In genomic region chr3:183253961-183254815, GRCh38 we compare ENCODE assay signal across 8 cellular contexts. TPM values are rescaled to one million over a fixed set of nuclear protein-coding genes. Genes with fewer than 3 reads are reported as not detected.
DNase-seq lines count a peak whose midpoint lies in the region; ATAC-seq, FAIRE-seq and TF ChIP-seq lines count a peak whose summit lies in the region.

No MANE protein-coding gene starts in this region.

- H4K91ac ChIP-seq in H1 (replicated peaks; ENCODE audit: insufficient read length, low read length) = no peak overlapping the region

- no peak overlapping the region for H2AFZ ChIP-seq in HCT116 (ENCODE audit: low read depth, low read length, poor library complexity, severe bottlenecking)
- no peak overlapping the region; the same call in 1 of the 2 replicates for H2AFZ ChIP-seq in H1 (ENCODE audit: low read length)

- H3K27me3 ChIP-seq in BLaER1 (peaks cover 72% of the 10 kb centered on the region), HCT116 (ENCODE audit: insufficient read depth, low read length) (no peaks in the 10 kb centered on the region), H1 (replicated peaks in 1 of 4; ENCODE audit: control insufficient read depth in 3 of 4, extremely low read depth in 1 of 4, insufficient read depth in 3 of 4, low read length in 3 of 4) (peaks cover 3 to 25% (median 17%) of the 10 kb centered on the region in 4 experiments), thyroid gland (no peaks in the 10 kb centered on the region)

- peak overlapping the region; percentile 38; the same call in 1 of the 2 replicates for H3K18ac ChIP-seq in H1 (ENCODE audit: extremely low read depth, low read length)

- no peak overlapping the region for H2BK5ac ChIP-seq in H1 (ENCODE audit: low read depth, low read length)

- peak overlapping the region; percentile 22 for H2BK12ac ChIP-seq in H1 (ENCODE audit: low read depth, low read length)

- WGBS in H1 (ENCODE audit: extremely low coverage in 1 of 2, insufficient coverage in 1 of 2, insufficient read length in 1 of 2, insufficient replicate concordance in 2 of 2, low coverage in 1 of 2, low lambda C conversion rate in 2 of 2, missing lambda C conversion rate in 1 of 2), 2 experiments = 1% methylated on average over 33 of the region's 109 CpGs; no CpG with 5 or more reads in 1 of the 2 experiments
- WGBS in mesodermal cell (ENCODE audit: insufficient coverage in 2 of 2), 2 experiments = 0 to 1% methylated on average over 66 to 92 of the region's 109 CpGs
- 7 to 9% methylated on average over 5 to 12 of the region's 109 CpGs for WGBS in thyroid gland, 2 donors

- TF ChIP-seq RAD21 in HCT116 (IDR thresholded peaks at IDR 0.05; ENCODE audit: low read depth) (peak; percentile 43), H1 (IDR thresholded peaks at IDR 0.05 in 1 of 2, conservative IDR thresholded peaks at IDR 0.05 in 1 of 2; ENCODE audit: low read depth in 2 of 2, low read length in 2 of 2) (0 out of 4 replicates have a peak, but pooled peaks of 1 of the 2 experiments have one; percentile 3)

- H3K4me3 ChIP-seq in BLaER1 (peak overlapping the region; percentile 71), HCT116 (replicated peaks in 1 of 2; ENCODE audit: low read depth in 1 of 2, low read length in 2 of 2) (peak overlapping the region; percentile 86 to 92), H1 (ENCODE audit: extremely low read depth in 1 of 4, insufficient read depth in 2 of 4, low read depth in 3 of 4, low read length in 4 of 4) (peak overlapping the region; percentile 75 to 84 (median 80)), mesodermal cell (ENCODE audit: extremely low read depth, insufficient read depth, low read length, poor library complexity, severe bottlenecking) (peak overlapping the region; percentile 58), thyroid gland (replicated peaks in 1 of 3) (peak overlapping the region; percentile 72 to 92 (median 86))

- H3K9me2 ChIP-seq in HCT116 (ENCODE audit: insufficient read depth) = no peaks in the 10 kb centered on the region

- no peak overlapping the region for H2AK5ac ChIP-seq in H1 (ENCODE audit: low read depth, low read length)

- no peaks in the 10 kb centered on the region for H3K36me3 ChIP-seq in BLaER1
- no peaks in the 10 kb centered on the region for H3K36me3 ChIP-seq in HCT116 (ENCODE audit: control insufficient read depth in 1 of 2, insufficient read depth in 2 of 2, low read length in 2 of 2)
- 0 out of 8 replicates have a peak, but pooled peaks cover 0 to 5% (median 0%) of the 10 kb centered on the region in 4 experiments for H3K36me3 ChIP-seq in H1 (ENCODE audit: control insufficient read depth in 2 of 4, insufficient read depth in 4 of 4, low read length in 3 of 4)
- H3K36me3 ChIP-seq in mesodermal cell (ENCODE audit: control insufficient read depth, insufficient read depth, low read length) = no peaks in the 10 kb centered on the region
- no peaks in the 10 kb centered on the region for H3K36me3 ChIP-seq in thyroid gland

- H3K9me3 ChIP-seq in BLaER1 (peaks cover 14% of the 10 kb centered on the region), HCT116 (ENCODE audit: control insufficient read depth in 1 of 2, insufficient read depth in 1 of 2, low read depth in 1 of 2, low read length in 2 of 2) (no peaks in the 10 kb centered on the region), H1 (ENCODE audit: insufficient read depth in 2 of 2, low read depth in 1 of 2, low read length in 1 of 2) (no peaks in the 10 kb centered on the region), mesodermal cell (ENCODE audit: control insufficient read depth, low read length) (no peaks in the 10 kb centered on the region), thyroid gland (no peaks in the 10 kb centered on the region)

- H3K9ac ChIP-seq in BLaER1 = peak overlapping the region; percentile 69
- H3K9ac ChIP-seq in HCT116 (ENCODE audit: low read length) = peak overlapping the region; percentile 85
- peak overlapping the region; percentile 65 to 87 (median 75); a peak in 6 of 7 replicates for H3K9ac ChIP-seq in H1 (replicated peaks in 1 of 4; ENCODE audit: extremely low read depth in 1 of 4, low read depth in 3 of 4, low read length in 3 of 4)

- H3K79me1 ChIP-seq in H1 (ENCODE audit: low read depth, low read length) = no peaks in the 10 kb centered on the region

- H3K4me1 ChIP-seq in BLaER1 (peaks cover 23% of the 10 kb centered on the region), HCT116 (ENCODE audit: control insufficient read depth in 1 of 2, insufficient read depth in 2 of 2, low read length in 2 of 2) (peaks cover 9 to 24% of the 10 kb centered on the region in 2 experiments; a peak in 3 of 4 replicates), H1 (replicated peaks in 1 of 4; ENCODE audit: control insufficient read depth in 3 of 4, insufficient read depth in 4 of 4, low read length in 3 of 4) (peaks cover 0 to 15% (median 8%) of the 10 kb centered on the region in 4 experiments; a peak in 6 of 7 replicates), mesodermal cell (ENCODE audit: control insufficient read depth, insufficient read depth, low read length, poor library complexity, severe bottlenecking) (peaks cover 9% of the 10 kb centered on the region), thyroid gland (peaks cover 6 to 13% of the 10 kb centered on the region in 2 donors)

- no peak overlapping the region for H2BK120ac ChIP-seq in H1 (replicated peaks; ENCODE audit: low read depth, low read length)

- no peak for FAIRE-seq in H1 (lab: Jason Lieb, UNC)

- H3K4ac ChIP-seq in H1 (replicated peaks; ENCODE audit: insufficient read length, low read depth, low read length) = no peak overlapping the region

- H2BK20ac ChIP-seq in H1 (ENCODE audit: low read length) = no peak overlapping the region

- H3K14ac ChIP-seq in H1 (ENCODE audit: insufficient read length) = no peak overlapping the region

- no peak overlapping the region for H2BK15ac ChIP-seq in H1 (ENCODE audit: low read length)

- H3K27ac ChIP-seq in BLaER1 (peak overlapping the region; percentile 66), HCT116 (ENCODE audit: low read depth, low read length) (peak overlapping the region; percentile 73), H1 (ENCODE audit: low read depth, low read length) (peak overlapping the region; percentile 39), mesodermal cell (ENCODE audit: low read depth, low read length, severe bottlenecking) (peak overlapping the region; percentile 36), thyroid gland (peak overlapping the region; percentile 83 to 92 (median 90))

- POLR2A ChIA-PET in HCT116 (lab: Charles Lee) (no interaction called here), H1 (lab: Charles Lee; ENCODE audit: partially characterized antibody) (interaction anchor here (0.7 to 5.4 kb wide), 5 partner anchors 11 to 169 kb away, joined by 3 to 25 read pairs (median 3); no protein-coding TSS in a partner anchor)

- H4K5ac ChIP-seq in H1 (ENCODE audit: insufficient read length, low read depth, low read length) = no peak overlapping the region

- no TSS peak for BruUV-seq in HCT116 (replicated peaks; lab: Mats Ljungman, UMichigan)

- peaks cover 13% of the 10 kb centered on the region for H3K23me2 ChIP-seq in H1 (ENCODE audit: low read depth, low read length)

- intact Hi-C loops in HCT116 (cut with micrococcal nuclease) (loop anchor here (2.0 kb wide), 1 partner anchor 129 kb away; no protein-coding TSS in a partner anchor), thyroid gland (cut with DNase I) (no loop called here)

- H3K4me2 ChIP-seq in BLaER1 (peak overlapping the region; percentile 91), HCT116 (ENCODE audit: low read length) (peak overlapping the region; percentile 87), H1 (ENCODE audit: insufficient read depth in 1 of 2, low read depth in 2 of 2, low read length in 2 of 2) (peak overlapping the region; percentile 88 to 93)

- H3K56ac ChIP-seq in H1 (replicated peaks; ENCODE audit: insufficient read length, low read depth, low read length) = no peak overlapping the region

- H3K79me2 ChIP-seq in HCT116 (ENCODE audit: insufficient read depth, low read length) (peaks cover 53% of the 10 kb centered on the region), H1 (ENCODE audit: control insufficient read depth in 1 of 2, insufficient read depth in 2 of 2, low read length in 2 of 2) (peaks cover 0 to 7% of the 10 kb centered on the region in 2 experiments; a peak in 1 of 4 replicates)

- H4K20me1 ChIP-seq in BLaER1 (peaks cover 28% of the 10 kb centered on the region), HCT116 (ENCODE audit: insufficient read depth) (peaks cover 5% of the 10 kb centered on the region; the same call in 1 of the 2 replicates), H1 (replicated peaks in 1 of 2; ENCODE audit: control insufficient read depth in 1 of 2, insufficient read depth in 2 of 2, low read length in 2 of 2) (no peaks in the 10 kb centered on the region)

- ATAC-seq in HCT116 (peak; percentile 53), HG02678 (IDR thresholded peaks at IDR 0.05; ENCODE audit: unreplicated experiment) (no peak), HG02885 (IDR thresholded peaks at IDR 0.05; ENCODE audit: poor library complexity, unreplicated experiment) (no peak)

- CTCF ChIA-PET in HCT116 (lab: Charles Lee) (interaction anchor here (1.7 kb wide), 1 partner anchor 128 kb away, joined by 6 read pairs; no protein-coding TSS in a partner anchor), H1 (lab: Charles Lee; ENCODE audit: partially characterized antibody) (interaction anchor here (1.3 kb wide), 1 partner anchor 16 kb away, joined by 3 read pairs; no protein-coding TSS in a partner anchor)

- no peak for TF ChIP-seq POLR2A in HCT116 (IDR thresholded peaks at IDR 0.05; ENCODE audit: borderline replicate concordance, extremely low read depth, insufficient read depth, insufficient read length)
- peak in 1 of 2 experiments; percentile 56; a peak in 1 of 3 replicates for TF ChIP-seq POLR2A in H1 (IDR thresholded peaks at IDR 0.05; ENCODE audit: control extremely low read depth in 1 of 2, low read depth in 2 of 2, low read length in 2 of 2)
- peak in 1 of 2 donors; percentile 11 for TF ChIP-seq POLR2A in thyroid gland (IDR thresholded peaks at IDR 0.05)

- TF ChIP-seq EP300 in H1 (IDR thresholded peaks at IDR 0.05; ENCODE audit: borderline replicate concordance in 1 of 2, low read depth in 2 of 2, low read length in 2 of 2) = 0 out of 3 replicates have a peak, but pooled peaks of 1 of the 2 experiments have one; percentile 13

- RAD21 ChIA-PET in HCT116 (lab: Charles Lee; ENCODE audit: low non-redundant PET in 1 of 2, low total read pairs in 2 of 2, uncharacterized antibody in 2 of 2, unreplicated experiment in 2 of 2) = no interaction called here

- H3K23ac ChIP-seq in H1 (ENCODE audit: insufficient read length) = no peak overlapping the region

- DNase-seq in HCT116 (ENCODE audit: low read depth, low spot score) (no peak), UCSD-AML1 (lab: John Stamatoyannopoulos, UW; ENCODE audit: unreplicated experiment) (peak; percentile 58), H1 (ENCODE audit: low read depth in 1 of 2, low spot score in 2 of 2) (peak in 1 of 2 experiments; percentile 78), thyroid gland (peak; percentile 63)

- TF ChIP-seq CTCF in HCT116 (IDR thresholded peaks at IDR 0.05 in 2 of 3, conservative IDR thresholded peaks at IDR 0.05 in 1 of 3; ENCODE audit: borderline replicate concordance in 1 of 3, insufficient read depth in 1 of 3, low read depth in 2 of 3, low read length in 2 of 3) (no peak), H1 (IDR thresholded peaks at IDR 0.05; ENCODE audit: control extremely low read depth in 1 of 3, insufficient read depth in 1 of 3, low read depth in 1 of 3, low read length in 3 of 3) (no peak), thyroid gland (IDR thresholded peaks at IDR 0.05) (peak in 3 of 6 experiments; percentile 9 to 30 (median 30))

- H4K8ac ChIP-seq in H1 (ENCODE audit: extremely low read depth, insufficient read depth, low read length) = peak overlapping the region; percentile 89

RNA-seq across cellular contexts. Expression of gene B3GNT5, which starts 1.1 kb away (rescaled TPM):
- total RNA-seq in HCT116 (2021; ENCODE audit: unreplicated experiment) (25.3 TPM), thyroid gland (10 to 100 TPM in 1 of 4 donors, 1 to 10 TPM in 3; 5.2 to 10.6 (median 7.1) TPM)
- 9.6 and 9.7 TPM in 2 replicates for polyA plus RNA-seq in HCT116 (2012)
- total RNA-seq in H1 (2021; fragmentation: NEBNext Ultra II Directional; extraction: Animal tissue kit (Norgen Biotek cat#: 25700)) = 8.0 and 9.7 TPM in 2 replicates
- polyA plus RNA-seq in H1 (2011; rRNA removed) = 1.7 and 2.4 TPM in 2 replicates
- 2.9 TPM for polyA plus RNA-seq in H1 (2011; cell fraction: cytosol; rRNA removed)
- polyA plus RNA-seq in H1 (2011; cell fraction: nucleus; rRNA removed) = 1.7 TPM
- 2.8 to 6.5 TPM (median 4.6 TPM) in 4 replicates for polyA plus RNA-seq in H1 (2012, experiment 1 of 2)
- polyA plus RNA-seq in H1 (2012, experiment 2 of 2) = 0.29 TPM
- polyA plus RNA-seq in H1 (2013, experiment 1 of 2) = 5.3 TPM
- polyA plus RNA-seq in H1 (2013, experiment 2 of 2) = 6.0 TPM
- polyA minus RNA-seq in H1 (2011; rRNA and poly(A)+ RNA removed) = 6.2 and 9.8 TPM in 2 replicates
- polyA minus RNA-seq in H1 (2011; cell fraction: cytosol; rRNA and poly(A)+ RNA removed) = 4.0 TPM
- polyA minus RNA-seq in H1 (2011; cell fraction: nucleus; rRNA and poly(A)+ RNA removed) = 13.1 TPM
- 6.0 TPM for polyA plus RNA-seq in mesodermal cell (2013, experiment 1 of 2)
- 7.7 TPM for polyA plus RNA-seq in mesodermal cell (2013, experiment 2 of 2)

Comparison
In these comparisons a context has a peak if more than half of its experiments do, and no peak if none do; other contexts are left out.
1. H3K27ac ChIP-seq: peak in every context shown above with its lines; median percentile 90 in thyroid gland; 73 in HCT116; 66 in BLaER1; 39 in H1; 36 in mesodermal cell.